ENCODE assay signal across 9 cellular contexts in the genomic region with DNA sequence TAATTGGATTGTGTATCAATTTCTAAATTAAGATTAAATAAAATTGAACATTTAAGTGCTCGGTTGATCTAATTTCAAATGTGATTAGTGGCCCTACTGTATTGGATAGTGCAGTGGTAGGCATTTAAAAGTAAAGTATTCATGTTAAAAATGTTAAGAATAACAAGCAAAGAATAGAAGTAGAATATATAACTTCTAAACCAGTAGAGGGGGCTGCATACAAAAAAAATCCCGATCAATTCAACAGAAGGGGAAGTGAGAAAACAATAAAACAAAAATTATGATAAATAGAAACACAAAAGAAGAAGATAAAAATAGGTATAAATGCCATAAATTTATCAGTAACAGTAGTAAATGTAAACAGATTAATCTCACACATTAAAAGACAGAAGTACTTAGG. TPM values are rescaled to one million over a fixed set of nuclear protein-coding genes. Genes with fewer than 3 reads are reported as not detected.
A peak's percentile ranks its signal among the peaks of the same experiment; 100 is the strongest.
DNase-seq lines count a peak whose midpoint lies in the region; ATAC-seq and TF ChIP-seq lines count a peak whose summit lies in the region.
"Had no signal": no experiment of that assay in that cellular context is flagged by ENCODE, and none has a peak within 500 bp of the region (broad histone marks: within the 10 kb centered on the region; RNA-seq: fewer than 3 reads in every experiment).

No MANE protein-coding gene starts in this region.

- H4K20me1 ChIP-seq in GM23248 (ENCODE audit: insufficient read depth), result no peaks in the 10 kb centered on the region

- ATAC-seq in Panc1, result no peak
- ATAC-seq: gastrocnemius medialis had no signal

- H3K23ac ChIP-seq in neuronal stem cell (ENCODE audit: low read depth, low read length, poor library complexity), result no peak overlapping the region

- POLR2A ChIA-PET in Panc1 (lab: Charles Lee), result no interaction called here

- H3K4me2 ChIP-seq in GM23248 (ENCODE audit: unreplicated experiment) (no peak overlapping the region), neuronal stem cell (ENCODE audit: insufficient read depth, low read length, poor library complexity, severe bottlenecking) (no peak overlapping the region)

- peaks cover 5% of the 10 kb centered on the region; the same call in 1 of the 2 replicates for H3K4me1 ChIP-seq in GM23248 (ENCODE audit: insufficient read depth)
- H3K4me1 ChIP-seq in Panc1 (ENCODE audit: control insufficient read depth, insufficient read depth, low read length), result peaks cover 6% of the 10 kb centered on the region; the same call in 1 of the 2 replicates
- H3K4me1 ChIP-seq in neuronal stem cell (ENCODE audit: control insufficient read depth in 2 of 2, insufficient read depth in 1 of 2, low read depth in 1 of 2, low read length in 2 of 2), result peaks cover 0 to 5% of the 10 kb centered on the region in 2 donors

- H3K79me2 ChIP-seq in GM23248 (ENCODE audit: insufficient read depth), result no peaks in the 10 kb centered on the region

- intact Hi-C loops in Panc1 (cut with micrococcal nuclease; ENCODE audit: unreplicated experiment), result loop anchor here (2.0 to 5.0 kb wide), 3 partner anchors 323 to 859 kb away; no protein-coding TSS in a partner anchor

- H3K27me3 ChIP-seq in GM23248 (replicated peaks; ENCODE audit: insufficient read depth) (peaks cover 5% of the 10 kb centered on the region; the same call in 1 of the 2 replicates), Panc1 (ENCODE audit: control insufficient read depth, insufficient read depth, low read length) (peaks cover 8% of the 10 kb centered on the region), neuronal stem cell (ENCODE audit: control insufficient read depth in 3 of 3, insufficient read depth in 3 of 3, low read depth in 1 of 3, low read length in 3 of 3) (peaks cover 0 to 11% (median 0%) of the 10 kb centered on the region in 3 experiments)
- H3K27me3 ChIP-seq: gastrocnemius medialis had no signal

- H3K18ac ChIP-seq in neuronal stem cell (ENCODE audit: low read length), result no peak overlapping the region

- H4K8ac ChIP-seq in neuronal stem cell (ENCODE audit: low read depth, low read length), result no peak overlapping the region

- H2BK12ac ChIP-seq in neuronal stem cell (ENCODE audit: low read length), result no peak overlapping the region

- H3K4ac ChIP-seq in neuronal stem cell (ENCODE audit: low read length), result no peak overlapping the region

- H3K36me3 ChIP-seq in GM23248 (ENCODE audit: low read depth), result no peaks in the 10 kb centered on the region
- no peaks in the 10 kb centered on the region for H3K36me3 ChIP-seq in Panc1 (ENCODE audit: control insufficient read depth, insufficient read depth, low read length)
- no peaks in the 10 kb centered on the region for H3K36me3 ChIP-seq in neuronal stem cell (replicated peaks in 1 of 2; ENCODE audit: control insufficient read depth in 2 of 2, insufficient read depth in 2 of 2, low read length in 2 of 2)
- H3K36me3 ChIP-seq: gastrocnemius medialis had no signal

- no peak overlapping the region for H2AK5ac ChIP-seq in neuronal stem cell (ENCODE audit: low read depth, low read length)

- H4K91ac ChIP-seq in neuronal stem cell (ENCODE audit: low read depth, low read length, poor library complexity), result no peak overlapping the region

- no peaks in the 10 kb centered on the region for H3F3A ChIP-seq in GM23248 (ENCODE audit: insufficient read depth)

- no peaks in the 10 kb centered on the region for H3K9me2 ChIP-seq in GM23248 (ENCODE audit: insufficient read depth)

- H3K79me1 ChIP-seq in neuronal stem cell (ENCODE audit: low read depth, low read length), result no peaks in the 10 kb centered on the region

- CTCF ChIA-PET in Panc1 (lab: Charles Lee), result no interaction called here

- H3K14ac ChIP-seq in neuronal stem cell (ENCODE audit: low read length), result no peak overlapping the region

- no peak overlapping the region for H3K27ac ChIP-seq in C4-2B
- H3K27ac ChIP-seq in GM23248, result no peak overlapping the region
- no peak overlapping the region for H3K27ac ChIP-seq in Panc1 (ENCODE audit: low read length)
- H3K27ac ChIP-seq in neuronal stem cell (replicated peaks; ENCODE audit: low read length), result no peak overlapping the region
- H3K27ac ChIP-seq: gastrocnemius medialis had no signal

- H2AFZ ChIP-seq in GM23248 (no peak overlapping the region), neuronal stem cell (ENCODE audit: low read length) (no peak overlapping the region)

- in situ Hi-C loops in GM23248 (cut with MboI) (loop anchor here (10.0 to 25.0 kb wide), 2 partner anchors 295 to 503 kb away; no protein-coding TSS in a partner anchor), Panc1 (cut with HindIII; ENCODE audit: low pct_unique_long_range_greater_than_20kb, low sequenced_read_pairs) (no loop called here)

- 24 to 33% methylated on average over 2 of the region's 2 CpGs for WGBS in GM23248 (ENCODE audit: low coverage in 1 of 2, low lambda C conversion rate in 2 of 2, missing lambda C conversion rate in 2 of 2), 2 experiments
- WGBS in neuronal stem cell (ENCODE audit: extremely low coverage in 2 of 2, insufficient read length in 2 of 2, insufficient replicate concordance in 1 of 2), 2 donors, result no CpG with 5 or more reads among the region's 2 CpGs

- H2BK120ac ChIP-seq in neuronal stem cell (ENCODE audit: low read depth, low read length), result no peak overlapping the region

- no peak overlapping the region for H3K4me3 ChIP-seq in GM23248
- H3K4me3 ChIP-seq in Panc1 (ENCODE audit: low read depth in 2 of 2, low read length in 2 of 2), result no peak overlapping the region
- H3K4me3 ChIP-seq in fibroblast of villous mesenchyme (ENCODE audit: low read depth, low read length), result no peak overlapping the region
- H3K4me3 ChIP-seq in neuronal stem cell (ENCODE audit: low read length in 2 of 2), result no peak overlapping the region
- H3K4me3 ChIP-seq: gastrocnemius medialis had no signal

- H2BK5ac ChIP-seq in neuronal stem cell (ENCODE audit: low read length), result no peak overlapping the region

- DNase-seq in GM23248 (peak; percentile 34), Panc1 (ENCODE audit: low read depth, low spot score) (no peak), fibroblast of villous mesenchyme (ENCODE audit: low read depth) (no peak), mucosa of gallbladder (ENCODE audit: low spot score) (no peak), NCI-H226 (no peak), cortex of kidney (lab: John Stamatoyannopoulos, UW) (no peak), neuronal stem cell (ENCODE audit: low spot score) (no peak)
- DNase-seq: gastrocnemius medialis had no signal

- H3K9me3 ChIP-seq in GM23248 (ENCODE audit: low read depth) (no peaks in the 10 kb centered on the region), Panc1 (ENCODE audit: control insufficient read depth, insufficient read depth, low read depth, low read length) (no peaks in the 10 kb centered on the region), neuronal stem cell (replicated peaks in 1 of 2; ENCODE audit: control insufficient read depth in 2 of 2, insufficient read depth in 1 of 2, low read depth in 1 of 2, low read length in 2 of 2) (no peaks in the 10 kb centered on the region)
- H3K9me3 ChIP-seq: gastrocnemius medialis had no signal

- peak; percentile 59 for TF ChIP-seq CTCF in C4-2B (conservative IDR thresholded peaks at IDR 0.05)
- peak; percentile 47; the same call in 1 of the 2 replicates for TF ChIP-seq CTCF in Panc1 (IDR thresholded peaks at IDR 0.05)
- TF ChIP-seq CTCF in fibroblast of villous mesenchyme (IDR thresholded peaks at IDR 0.05; ENCODE audit: insufficient read depth, low read depth, low read length), result peak; percentile 47

- no peak overlapping the region for H2BK15ac ChIP-seq in neuronal stem cell (ENCODE audit: low read length)

- no TSS peak for BruUV-seq in Panc1 (replicated peaks; lab: Mats Ljungman, UMichigan)

- H3K9ac ChIP-seq in GM23248 (no peak overlapping the region), neuronal stem cell (ENCODE audit: low read depth, low read length, poor library complexity) (no peak overlapping the region)

RNA-seq across cellular contexts. Expression of a gene that starts 24.9 kb away (rescaled TPM):
- total RNA-seq in GM23248 (2014; rRNA removed; shearing (Covaris generic)), result not detected in 2 replicates
- 0.05 TPM in 1 of 2 replicates, not detected in the other for polyA plus RNA-seq in GM23248 (2016; fragmentation: Nextera tagmentation; extraction: Ambion mirVana)
- total RNA-seq in Panc1 (2021; ENCODE audit: unreplicated experiment) (0.23 TPM), fibroblast of villous mesenchyme (not detected in 2 replicates), mucosa of gallbladder (8.7 TPM)
- polyA plus RNA-seq in Panc1 (2012; ENCODE audit: insufficient read length), result not detected
- 0.01 TPM for polyA plus RNA-seq in neuronal stem cell (2013, experiment 1 of 2)
- not detected for polyA plus RNA-seq in neuronal stem cell (2013, experiment 2 of 2)

RNA-seq across cellular contexts. Expression of a gene that starts 54.9 kb away (rescaled TPM):
- total RNA-seq in GM23248 (2014; rRNA removed; shearing (Covaris generic)), result 44.4 and 46.0 TPM in 2 replicates
- polyA plus RNA-seq in GM23248 (2016; fragmentation: Nextera tagmentation; extraction: Ambion mirVana), result 41.9 and 42.4 TPM in 2 replicates
- total RNA-seq in Panc1 (2021; ENCODE audit: unreplicated experiment) (1.8 TPM), fibroblast of villous mesenchyme (22.9 and 31.6 TPM in 2 replicates), mucosa of gallbladder (8.8 TPM)
- polyA plus RNA-seq in Panc1 (2012; ENCODE audit: insufficient read length), result 1.1 TPM
- polyA plus RNA-seq in neuronal stem cell (2013, experiment 1 of 2), result 4.5 TPM
- 4.7 TPM for polyA plus RNA-seq in neuronal stem cell (2013, experiment 2 of 2)
